ENCODE assay signal across 16 cellular contexts in the genomic region with DNA sequence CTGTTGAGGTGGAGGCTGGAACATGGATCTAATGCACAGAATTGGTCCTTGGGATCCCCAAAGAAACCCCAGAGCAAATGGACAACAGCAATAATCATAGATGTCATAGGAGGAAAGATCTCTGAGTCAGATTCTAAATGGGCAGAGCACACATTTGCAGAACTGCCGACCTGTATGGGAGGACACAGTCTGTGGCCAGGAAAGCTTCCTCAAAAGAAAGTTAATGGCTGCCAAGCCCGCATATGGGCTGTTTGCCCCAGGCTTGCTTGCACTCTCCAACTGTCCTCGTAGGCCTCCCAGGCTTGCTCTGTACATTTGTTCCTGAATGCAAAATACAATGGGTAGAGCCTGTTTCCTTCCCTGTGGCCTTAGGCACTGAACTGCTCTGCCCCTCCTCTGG.
A peak's percentile ranks its signal among the peaks of the same experiment; 100 is the strongest.
DNase-seq lines count a peak whose midpoint lies in the region; ATAC-seq and TF ChIP-seq lines count a peak whose summit lies in the region.
"Had no signal": no experiment of that assay in that cellular context is flagged by ENCODE, and none has a peak within 500 bp of the region (broad histone marks: within the 10 kb centered on the region; RNA-seq: fewer than 3 reads in every experiment).

No MANE protein-coding gene starts in this region.

- H3K4me1 Mint-ChIP-seq in Caco-2 (ENCODE audit: low read depth, unreplicated experiment) (peaks cover 42% of the 10 kb centered on the region), neural crest cell (peaks cover 20% of the 10 kb centered on the region)

- H3K27ac Mint-ChIP-seq in Caco-2 (ENCODE audit: unreplicated experiment) (peak overlapping the region; percentile 91), neural crest cell (ENCODE audit: unreplicated experiment) (peak overlapping the region; percentile 54)
- H3K27ac Mint-ChIP-seq: GM23338; T-helper 1 cell treated with Interleukin-12 subunit alpha and Interleukin-12 subunit beta and Interleukin-4 antibody, amounts not matched to agents 30 μg/mL and 1 μg/mL, for 36 hours had no signal

- BruUV-seq in Caco-2 (replicated peaks; lab: Mats Ljungman, UMichigan): no TSS peak

- POLR2A ChIA-PET in Caco-2 (lab: Charles Lee): no interaction called here

- ATAC-seq in HG03520 (IDR thresholded peaks at IDR 0.05; ENCODE audit: unreplicated experiment): no peak
- ATAC-seq: GM12878, GM23338 had no signal

- H3K27me3 ChIP-seq in Caco-2 (replicated peaks; ENCODE audit: control insufficient read depth, insufficient read depth, low read length): no peaks in the 10 kb centered on the region

- intact Hi-C loops in Caco-2 (cut with micrococcal nuclease; ENCODE audit: unreplicated experiment): loop anchor here (5.0 kb wide), 1 partner anchor 51 kb away; no protein-coding TSS in a partner anchor

- no peaks in the 10 kb centered on the region for H3K36me3 Mint-ChIP-seq in Caco-2 (ENCODE audit: insufficient read depth, unreplicated experiment)
- peaks cover 4% of the 10 kb centered on the region for H3K36me3 Mint-ChIP-seq in neural crest cell (ENCODE audit: low read depth)

- TF ChIP-seq CTCF in Caco-2 (IDR thresholded peaks at IDR 0.05; ENCODE audit: insufficient read depth in 1 of 2, low read depth in 1 of 2, low read length in 1 of 2, severe bottlenecking in 1 of 2, unreplicated experiment in 1 of 2) (no peak), neural crest cell (conservative IDR thresholded peaks at IDR 0.05) (no peak)

- no peak overlapping the region for H3K4me3 Mint-ChIP-seq in Caco-2 (ENCODE audit: unreplicated experiment)
- H3K4me3 Mint-ChIP-seq in neural crest cell: no peak overlapping the region
- H3K4me3 Mint-ChIP-seq: GM23338; T-helper 1 cell treated with Interleukin-12 subunit alpha and Interleukin-12 subunit beta and Interleukin-4 antibody, amounts not matched to agents 30 μg/mL and 1 μg/mL, for 36 hours had no signal

- H3K9me3 ChIP-seq in Caco-2: no peaks in the 10 kb centered on the region

- H3K4me1 ChIP-seq in Caco-2: peaks cover 35% of the 10 kb centered on the region

- DNase-seq in Caco-2: no peak
- peak; percentile 56 to 66 for DNase-seq in Kasumi-1 (lab: John Stamatoyannopoulos, UW)
- DNase-seq in OCI-M1 (lab: John Stamatoyannopoulos, UW): peak; percentile 56
- no peak for DNase-seq in neural crest cell (ENCODE audit: low read depth, low spot score)
- no peak for DNase-seq in GOT3 (lab: John Stamatoyannopoulos, UW)
- no peak for DNase-seq in nucleus accumbens (lab: John Stamatoyannopoulos, UW)
- DNase-seq: ACHN, C1 segment of cervical spinal cord, DMS 273 treated with DMSO at 0.1 percent for 48 hours, NCI-H1048, NCI-H1436 treated with DMSO at 0.1 percent for 48 hours, NCI-H2029 had no signal

- H3K4me3 ChIP-seq in Caco-2 (ENCODE audit: low read depth, low read length): no peak overlapping the region
- H3K4me3 ChIP-seq: GM12878, GM23338 had no signal

- H3K36me3 ChIP-seq in Caco-2 (ENCODE audit: control insufficient read depth, insufficient read depth, low read length): no peaks in the 10 kb centered on the region

- H3K27me3 Mint-ChIP-seq in Caco-2 (ENCODE audit: insufficient read depth, unreplicated experiment) (no peaks in the 10 kb centered on the region), neural crest cell (ENCODE audit: low read depth) (no peaks in the 10 kb centered on the region)

- H3K9me3 Mint-ChIP-seq in Caco-2 (ENCODE audit: unreplicated experiment) (no peaks in the 10 kb centered on the region), neural crest cell (no peaks in the 10 kb centered on the region)
- H3K9me3 Mint-ChIP-seq: GM23338; T-helper 1 cell treated with Interleukin-12 subunit alpha and Interleukin-12 subunit beta and Interleukin-4 antibody, amounts not matched to agents 30 μg/mL and 1 μg/mL, for 36 hours had no signal

- CTCF ChIA-PET in Caco-2 (lab: Charles Lee): no interaction called here

Comparison
In these comparisons a context has a peak if more than half of its experiments do, and no peak if none do; other contexts are left out.
1. DNase-seq: peak in Kasumi-1 (2 of 2) and OCI-M1 (single experiment); none in Caco-2 (0 of 2), neural crest cell (single experiment), GOT3 (single experiment) and nucleus accumbens (0 of 56).